Comparison of ENCODE assay signal across 8 cellular contexts in the genomic region with DNA sequence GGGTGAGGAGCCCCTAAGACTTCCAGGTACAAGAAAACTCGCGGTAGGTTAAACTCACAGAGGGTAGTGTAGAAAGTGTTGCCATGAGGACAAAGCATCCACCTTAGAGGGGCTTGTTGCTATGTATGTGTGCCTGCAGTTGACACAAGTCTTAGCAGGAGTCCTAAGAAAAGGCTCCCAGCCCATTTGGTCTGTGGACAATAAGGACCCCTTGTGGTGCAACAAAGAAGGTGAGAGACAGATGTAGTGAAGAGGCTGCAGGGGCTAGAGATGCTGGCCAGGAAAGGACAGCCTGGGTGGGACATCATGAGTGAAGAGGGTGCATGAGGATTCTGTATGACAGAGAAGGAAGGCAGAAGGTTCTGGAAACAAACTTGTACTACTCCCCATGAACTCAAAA. TPM values are rescaled to one million over a fixed set of nuclear protein-coding genes. Genes with fewer than 3 reads are reported as not detected.
A peak's percentile ranks its signal among the peaks of the same experiment; 100 is the strongest.
DNase-seq lines count a peak whose midpoint lies in the region; ATAC-seq and TF ChIP-seq lines count a peak whose summit lies in the region.

No MANE protein-coding gene starts in this region.

- intact Hi-C loops in activated T-helper 1 cell treated with anti-CD3 and anti-CD28 coated beads, Interleukin-12 subunit alpha, Interleukin-12 subunit beta, Interleukin-2, Interleukin-4 antibody, amounts not matched to agents 30 ng/mL and 10 ng/mL and 1 ng/mL, durations not matched to agents 14 hours and 24 hours and 36 hours (cut with micrococcal nuclease) = loop anchor here (1.0 to 10.0 kb wide), 10 partner anchors 74 to 690 kb away; a partner anchor contains a TSS
- intact Hi-C loops in upper lobe of right lung (cut with DNase I) = no loop called here

- H3K27ac Mint-ChIP-seq in activated T-helper 1 cell treated with anti-CD3 and anti-CD28 coated beads, Interleukin-12 subunit alpha, Interleukin-12 subunit beta, Interleukin-2, Interleukin-4 antibody, amounts not matched to agents 30 ng/mL and 10 ng/mL and 1 ng/mL, durations not matched to agents 14 hours and 24 hours and 36 hours = peak overlapping the region; percentile 15

- DNase-seq in AG10803 (ENCODE audit: low read depth) (peak; percentile 39), hepatocyte (ENCODE audit: low spot score) (peak; percentile 41), upper lobe of right lung (no peak)
- peak; percentile 43 for DNase-seq in activated T-helper 1 cell treated with anti-CD3 and anti-CD28 coated beads, Interleukin-12 subunit alpha, Interleukin-12 subunit beta, Interleukin-2, Interleukin-4 antibody, amounts not matched to agents 30 ng/mL and 10 ng/mL and 1 ng/mL, durations not matched to agents 14 hours and 24 hours and 36 hours (ENCODE audit: low spot score)

- H3K9me2 ChIP-seq in Loucy (replicated peaks; ENCODE audit: low read depth, low read length) = no peaks in the 10 kb centered on the region
- no peaks in the 10 kb centered on the region for H3K9me2 ChIP-seq in hepatocyte (replicated peaks; ENCODE audit: insufficient read depth)

- H3K4me1 Mint-ChIP-seq in activated T-helper 1 cell treated with anti-CD3 and anti-CD28 coated beads, Interleukin-12 subunit alpha, Interleukin-12 subunit beta, Interleukin-2, Interleukin-4 antibody, amounts not matched to agents 30 ng/mL and 10 ng/mL and 1 ng/mL, durations not matched to agents 14 hours and 24 hours and 36 hours (ENCODE audit: low read depth) = peaks cover 57% of the 10 kb centered on the region

- H3K4me3 ChIP-seq in AG10803 (ENCODE audit: low read length) (no peak overlapping the region), Loucy (ENCODE audit: low read length, poor library complexity, severe bottlenecking) (no peak overlapping the region), hepatocyte (no peak overlapping the region), upper lobe of right lung (no peak overlapping the region)

- no peak overlapping the region for H2AFZ ChIP-seq in Loucy (ENCODE audit: low read length)
- H2AFZ ChIP-seq in hepatocyte = no peak overlapping the region

- H3K9me3 ChIP-seq in Loucy (ENCODE audit: insufficient read depth, low read depth, low read length) (peaks cover 9% of the 10 kb centered on the region; the same call in 1 of the 2 replicates), hepatocyte (ENCODE audit: low read depth) (no peaks in the 10 kb centered on the region), upper lobe of right lung (no peaks in the 10 kb centered on the region)

- H3K4me2 ChIP-seq in Loucy (ENCODE audit: low read depth, low read length, poor library complexity, severe bottlenecking) (no peak overlapping the region), hepatocyte (no peak overlapping the region)

- H3K36me3 Mint-ChIP-seq in activated T-helper 1 cell treated with anti-CD3 and anti-CD28 coated beads, Interleukin-12 subunit alpha, Interleukin-12 subunit beta, Interleukin-2, Interleukin-4 antibody, amounts not matched to agents 30 ng/mL and 10 ng/mL and 1 ng/mL, durations not matched to agents 14 hours and 24 hours and 36 hours (ENCODE audit: low read depth) = peaks cover 8% of the 10 kb centered on the region

- H4K20me1 ChIP-seq in Loucy (ENCODE audit: insufficient read depth, low read length, poor library complexity, severe bottlenecking) = no peaks in the 10 kb centered on the region
- H4K20me1 ChIP-seq in hepatocyte (ENCODE audit: insufficient read depth, poor library complexity, severe bottlenecking) = no peaks in the 10 kb centered on the region

- no peak overlapping the region for H3K4me3 Mint-ChIP-seq in activated T-helper 1 cell treated with anti-CD3 and anti-CD28 coated beads, Interleukin-12 subunit alpha, Interleukin-12 subunit beta, Interleukin-2, Interleukin-4 antibody, amounts not matched to agents 30 ng/mL and 10 ng/mL and 1 ng/mL, durations not matched to agents 14 hours and 24 hours and 36 hours

- H3K27me3 ChIP-seq in Loucy (ENCODE audit: insufficient read depth, low read length, poor library complexity, severe bottlenecking) (no peaks in the 10 kb centered on the region), hepatocyte (no peaks in the 10 kb centered on the region), upper lobe of right lung (no peaks in the 10 kb centered on the region)

- H3K4me1 ChIP-seq in Loucy (ENCODE audit: insufficient read depth, low read length, poor library complexity, severe bottlenecking) = peaks cover 19% of the 10 kb centered on the region
- no peaks in the 10 kb centered on the region for H3K4me1 ChIP-seq in hepatocyte (ENCODE audit: insufficient read depth)
- H3K4me1 ChIP-seq in upper lobe of right lung = no peaks in the 10 kb centered on the region

- no peak overlapping the region for H3K9ac ChIP-seq in Loucy (ENCODE audit: low read depth, low read length, poor library complexity, severe bottlenecking)

- H3K9me3 Mint-ChIP-seq in activated T-helper 1 cell treated with anti-CD3 and anti-CD28 coated beads, Interleukin-12 subunit alpha, Interleukin-12 subunit beta, Interleukin-2, Interleukin-4 antibody, amounts not matched to agents 30 ng/mL and 10 ng/mL and 1 ng/mL, durations not matched to agents 14 hours and 24 hours and 36 hours = peaks cover 15% of the 10 kb centered on the region

- H3F3A ChIP-seq in Loucy (ENCODE audit: low read depth) = no peaks in the 10 kb centered on the region

- H3K36me3 ChIP-seq in Loucy (ENCODE audit: insufficient read depth, low read length) = no peaks in the 10 kb centered on the region
- no peaks in the 10 kb centered on the region for H3K36me3 ChIP-seq in hepatocyte (replicated peaks; ENCODE audit: insufficient read depth, low read depth)
- H3K36me3 ChIP-seq in upper lobe of right lung = no peaks in the 10 kb centered on the region

- 35% methylated on average over 2 of the region's 2 CpGs for WGBS in hepatocyte (ENCODE audit: low lambda C conversion rate, missing lambda C conversion rate)

- ATAC-seq in GM18498 (IDR thresholded peaks at IDR 0.05; ENCODE audit: unreplicated experiment) (peak; percentile 70), upper lobe of right lung (peak; percentile 75), HG03039 (IDR thresholded peaks at IDR 0.05; ENCODE audit: unreplicated experiment) (no peak), HG02884 (IDR thresholded peaks at IDR 0.05; ENCODE audit: unreplicated experiment) (no peak)

- H3K27ac ChIP-seq in hepatocyte (no peak overlapping the region), upper lobe of right lung (no peak overlapping the region)

- peak; percentile 50 for TF ChIP-seq CTCF in AG10803 (conservative IDR thresholded peaks at IDR 0.05; ENCODE audit: low read length)
- TF ChIP-seq CTCF in Loucy (conservative IDR thresholded peaks at IDR 0.05; ENCODE audit: low read length) = peak; percentile 75
- TF ChIP-seq CTCF in hepatocyte (IDR thresholded peaks at IDR 0.05; ENCODE audit: poor library complexity) = peak; percentile 33
- peak; percentile 40 for TF ChIP-seq CTCF in upper lobe of right lung (IDR thresholded peaks at IDR 0.05)

- H3K79me2 ChIP-seq in Loucy (ENCODE audit: insufficient read depth, low read length) = no peaks in the 10 kb centered on the region
- H3K79me2 ChIP-seq in hepatocyte = no peaks in the 10 kb centered on the region

- peaks cover 13% of the 10 kb centered on the region for H3K27me3 Mint-ChIP-seq in activated T-helper 1 cell treated with anti-CD3 and anti-CD28 coated beads, Interleukin-12 subunit alpha, Interleukin-12 subunit beta, Interleukin-2, Interleukin-4 antibody, amounts not matched to agents 30 ng/mL and 10 ng/mL and 1 ng/mL, durations not matched to agents 14 hours and 24 hours and 36 hours (ENCODE audit: insufficient read depth)

RNA-seq across cellular contexts. Expression of a gene that starts 36.3 kb away (rescaled TPM):
- total RNA-seq in activated T-helper 1 cell treated with anti-CD3 and anti-CD28 coated beads, Interleukin-12 subunit alpha, Interleukin-12 subunit beta, Interleukin-2, Interleukin-4 antibody, amounts not matched to agents 30 ng/mL and 10 ng/mL and 1 ng/mL, durations not matched to agents 14 hours and 24 hours and 36 hours = 4.4 and 5.0 TPM in 2 replicates
- not detected in 2 replicates for total RNA-seq in hepatocyte
- polyA plus RNA-seq in hepatocyte = 0.49 and 0.50 TPM in 2 replicates
- total RNA-seq in upper lobe of right lung = 0.67 TPM

RNA-seq across cellular contexts. Expression of a gene that starts 38.0 kb away (rescaled TPM):
- total RNA-seq in activated T-helper 1 cell treated with anti-CD3 and anti-CD28 coated beads, Interleukin-12 subunit alpha, Interleukin-12 subunit beta, Interleukin-2, Interleukin-4 antibody, amounts not matched to agents 30 ng/mL and 10 ng/mL and 1 ng/mL, durations not matched to agents 14 hours and 24 hours and 36 hours = not detected in 2 replicates
- 0.28 and 0.37 TPM in 2 replicates for total RNA-seq in hepatocyte
- not detected in 2 replicates for polyA plus RNA-seq in hepatocyte
- total RNA-seq in upper lobe of right lung = not detected

RNA-seq across cellular contexts. Expression of a gene that starts 56.8 kb away (rescaled TPM):
- total RNA-seq in activated T-helper 1 cell treated with anti-CD3 and anti-CD28 coated beads, Interleukin-12 subunit alpha, Interleukin-12 subunit beta, Interleukin-2, Interleukin-4 antibody, amounts not matched to agents 30 ng/mL and 10 ng/mL and 1 ng/mL, durations not matched to agents 14 hours and 24 hours and 36 hours = not detected in 2 replicates
- total RNA-seq in hepatocyte (not detected in 2 replicates), upper lobe of right lung (not detected)
- polyA plus RNA-seq in hepatocyte = not detected in 2 replicates

Comparison
In these comparisons a context has a peak if more than half of its experiments do, and no peak if none do; other contexts are left out.
1. ATAC-seq: peak in GM18498 (single experiment) and upper lobe of right lung (single experiment); none in HG03039 (single experiment) and HG02884 (single experiment).
2. Peak in every context shown above with its lines, with median percentiles within 50 percentile points of each other: CTCF ChIP-seq.